In the genomic region with DNA sequence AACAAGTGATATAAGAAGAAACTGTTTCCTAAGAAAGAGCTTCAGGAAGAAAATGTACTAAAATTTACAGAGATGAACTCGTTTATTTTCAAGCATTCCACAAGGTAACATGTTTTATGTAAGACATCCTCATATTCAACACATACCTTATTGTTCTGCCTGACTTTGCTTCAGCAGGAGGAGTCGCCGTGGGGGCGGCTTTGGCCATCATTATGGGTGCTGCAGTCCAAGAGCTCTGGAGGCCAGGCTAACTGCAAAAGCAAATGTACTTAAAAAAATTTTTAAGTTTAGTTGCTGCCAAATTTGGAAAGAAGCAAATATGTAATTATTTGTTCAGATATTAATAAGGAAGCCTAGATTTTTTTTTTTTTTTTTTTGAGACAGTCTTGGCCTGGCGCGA, we compare ENCODE assay signal across 21 cellular contexts. TPM values are rescaled to one million over a fixed set of nuclear protein-coding genes. Genes with fewer than 3 reads are reported as not detected.
DNase-seq lines count a peak whose midpoint lies in the region; ATAC-seq and TF ChIP-seq lines count a peak whose summit lies in the region.
"Had no signal": no experiment of that assay in that cellular context is flagged by ENCODE, and none has a peak within 500 bp of the region (broad histone marks: within the 10 kb centered on the region; RNA-seq: fewer than 3 reads in every experiment).

No MANE protein-coding gene starts in this region.

- H3K4me3 Mint-ChIP-seq in activated naive CD4-positive, alpha-beta T cell treated with anti-CD3 and anti-CD28 coated beads for 36 hours, result no peak overlapping the region
- no peak overlapping the region for H3K4me3 Mint-ChIP-seq in CD4-positive, alpha-beta memory T cell
- H3K4me3 Mint-ChIP-seq in T-helper 17 cell, result no peak overlapping the region
- H3K4me3 Mint-ChIP-seq in neural crest cell, result peak overlapping the region; percentile 68
- no peak overlapping the region for H3K4me3 Mint-ChIP-seq in nephron progenitor cell
- H3K4me3 Mint-ChIP-seq: activated CD4-positive, alpha-beta T cell treated with anti-CD3 and anti-CD28 coated beads, Interleukin-2, amount 10 ng/mL, durations not matched to agents 24 days and 14 days; endodermal cell had no signal

- no peaks in the 10 kb centered on the region for H3K27me3 Mint-ChIP-seq in activated naive CD4-positive, alpha-beta T cell treated with anti-CD3 and anti-CD28 coated beads for 36 hours (ENCODE audit: low read depth)
- no peaks in the 10 kb centered on the region for H3K27me3 Mint-ChIP-seq in CD4-positive, alpha-beta memory T cell
- H3K27me3 Mint-ChIP-seq in T-helper 17 cell (no peaks in the 10 kb centered on the region), neural crest cell (ENCODE audit: low read depth) (no peaks in the 10 kb centered on the region), nephron progenitor cell (ENCODE audit: low read depth, poor library complexity) (no peaks in the 10 kb centered on the region)
- H3K27me3 Mint-ChIP-seq: activated CD4-positive, alpha-beta T cell treated with anti-CD3 and anti-CD28 coated beads, Interleukin-2, amount 10 ng/mL, durations not matched to agents 24 days and 14 days had no signal

- CTCF ChIA-PET in activated naive CD4-positive, alpha-beta T cell treated with anti-CD3 and anti-CD28 coated beads for 36 hours (lab: Charles Lee), result no interaction called here
- CTCF ChIA-PET in CD4-positive, alpha-beta memory T cell (lab: Charles Lee; ENCODE audit: partially characterized antibody), result interaction anchor here (1.6 kb wide), 1 partner anchor 9 kb away, joined by 4 read pairs; no protein-coding TSS in a partner anchor

- no peaks in the 10 kb centered on the region for H3K9me3 Mint-ChIP-seq in activated naive CD4-positive, alpha-beta T cell treated with anti-CD3 and anti-CD28 coated beads for 36 hours
- H3K9me3 Mint-ChIP-seq in CD4-positive, alpha-beta memory T cell, result no peaks in the 10 kb centered on the region
- no peaks in the 10 kb centered on the region for H3K9me3 Mint-ChIP-seq in neural crest cell
- H3K9me3 Mint-ChIP-seq in nephron progenitor cell, result no peaks in the 10 kb centered on the region
- H3K9me3 Mint-ChIP-seq: activated CD4-positive, alpha-beta T cell treated with anti-CD3 and anti-CD28 coated beads, Interleukin-2, amount 10 ng/mL, durations not matched to agents 24 days and 14 days had no signal

- H3K27ac Mint-ChIP-seq in activated naive CD4-positive, alpha-beta T cell treated with anti-CD3 and anti-CD28 coated beads for 36 hours, result peak overlapping the region; percentile 50
- peak overlapping the region in 6 of 7 donors; percentile 13 to 74 (median 66) for H3K27ac Mint-ChIP-seq in CD4-positive, alpha-beta memory T cell
- H3K27ac Mint-ChIP-seq in T-helper 17 cell, result peak overlapping the region; percentile 32
- no peak overlapping the region for H3K27ac Mint-ChIP-seq in neural crest cell (ENCODE audit: unreplicated experiment)
- no peak overlapping the region for H3K27ac Mint-ChIP-seq in nephron progenitor cell
- H3K27ac Mint-ChIP-seq: endodermal cell had no signal

- TF ChIP-seq CTCF in neural crest cell (conservative IDR thresholded peaks at IDR 0.05) (no peak), nephron progenitor cell (IDR thresholded peaks at IDR 0.05) (no peak)

- H3K27ac ChIP-seq in CD4-positive, alpha-beta memory T cell (ENCODE audit: low read depth, low read length), result no peak overlapping the region
- H3K27ac ChIP-seq: brain microvascular endothelial cell, ovary had no signal

- H3K36me3 Mint-ChIP-seq in activated naive CD4-positive, alpha-beta T cell treated with anti-CD3 and anti-CD28 coated beads for 36 hours (ENCODE audit: low read depth), result no peaks in the 10 kb centered on the region
- peaks cover 0 to 6% of the 10 kb centered on the region in 2 donors for H3K36me3 Mint-ChIP-seq in CD4-positive, alpha-beta memory T cell
- H3K36me3 Mint-ChIP-seq in T-helper 17 cell (ENCODE audit: low read depth) (no peaks in the 10 kb centered on the region), neural crest cell (ENCODE audit: low read depth) (no peaks in the 10 kb centered on the region), nephron progenitor cell (ENCODE audit: low read depth) (no peaks in the 10 kb centered on the region)

- peaks cover 23% of the 10 kb centered on the region for H3K4me1 Mint-ChIP-seq in activated naive CD4-positive, alpha-beta T cell treated with anti-CD3 and anti-CD28 coated beads for 36 hours (ENCODE audit: low read depth)
- H3K4me1 Mint-ChIP-seq in CD4-positive, alpha-beta memory T cell, result peaks cover 16 to 38% (median 24%) of the 10 kb centered on the region in 4 donors
- H3K4me1 Mint-ChIP-seq in T-helper 17 cell, result peaks cover 23% of the 10 kb centered on the region
- H3K4me1 Mint-ChIP-seq in neural crest cell, result peaks cover 22% of the 10 kb centered on the region
- peaks cover 23% of the 10 kb centered on the region for H3K4me1 Mint-ChIP-seq in nephron progenitor cell

- POLR2A ChIA-PET in CD4-positive, alpha-beta memory T cell (lab: Charles Lee; ENCODE audit: partially characterized antibody), result interaction anchor here (1.8 to 3.1 kb wide), 3 partner anchors 13 to 189 kb away, joined by 6 to 28 read pairs (median 7); no protein-coding TSS in a partner anchor

- DNase-seq in activated naive CD4-positive, alpha-beta T cell treated with anti-CD3 and anti-CD28 coated beads for 36 hours, result no peak
- no peak for DNase-seq in activated naive CD4-positive, alpha-beta T cell treated with anti-CD3 and anti-CD28 coated beads, Interleukin-2, amount 50 U/mL, for 16 hours
- no peak for DNase-seq in CD4-positive, alpha-beta memory T cell
- DNase-seq in T-helper 17 cell, result no peak
- DNase-seq in neural crest cell (ENCODE audit: low read depth, low spot score), result no peak
- no peak for DNase-seq in NCI-H1436 treated with DMSO at 0.1 percent for 48 hours (lab: John Stamatoyannopoulos, UW)
- no peak for DNase-seq in nephron progenitor cell
- DNase-seq: activated CD4-positive, alpha-beta T cell treated with anti-CD3 and anti-CD28 coated beads, Interleukin-2, amount 10 ng/mL, durations not matched to agents 24 days and 14 days; brain microvascular endothelial cell; C1 segment of cervical spinal cord; colonic mucosa; DMS153; endodermal cell; kidney; NCI-H1092; NCI-H2029; NCI-H82; OCI-M1; ovary; SIG-M5 had no signal

- intact Hi-C loops in activated naive CD4-positive, alpha-beta T cell treated with anti-CD3 and anti-CD28 coated beads for 36 hours (cut with micrococcal nuclease), result loop anchor here (2.0 to 10.0 kb wide), 3 partner anchors 59 to 409 kb away; a partner anchor contains a TSS
- intact Hi-C loops in CD4-positive, alpha-beta memory T cell (cut with micrococcal nuclease), result no loop called here

- H3K9me3 ChIP-seq in CD4-positive, alpha-beta memory T cell (ENCODE audit: control insufficient read depth in 1 of 2, low read length in 2 of 2), result no peaks in the 10 kb centered on the region
- H3K9me3 ChIP-seq in T-helper 17 cell (ENCODE audit: control insufficient read depth, low read length, poor library complexity, severe bottlenecking), result no peaks in the 10 kb centered on the region
- H3K9me3 ChIP-seq: colonic mucosa, ovary had no signal

- peaks cover 32% of the 10 kb centered on the region for H3K4me1 ChIP-seq in CD4-positive, alpha-beta memory T cell (ENCODE audit: insufficient read depth, low read length)

- H3K36me3 ChIP-seq in CD4-positive, alpha-beta memory T cell (ENCODE audit: insufficient read depth, low read length), result no peaks in the 10 kb centered on the region
- H3K36me3 ChIP-seq: brain microvascular endothelial cell, colonic mucosa, ovary had no signal

- no peaks in the 10 kb centered on the region for H3K27me3 ChIP-seq in CD4-positive, alpha-beta memory T cell (ENCODE audit: insufficient read depth, low read length)
- H3K27me3 ChIP-seq: brain microvascular endothelial cell, colonic mucosa, ovary had no signal

- ATAC-seq in T-helper 17 cell, result no peak
- no peak for ATAC-seq in GM21619 (IDR thresholded peaks at IDR 0.05; ENCODE audit: unreplicated experiment)

- H3K4me3 ChIP-seq in CD4-positive, alpha-beta memory T cell (ENCODE audit: low read length in 2 of 2), result no peak overlapping the region
- H3K4me3 ChIP-seq: colonic mucosa, ovary had no signal

RNA-seq across cellular contexts. Expression of a gene that starts 4.1 kb away (rescaled TPM):
- total RNA-seq in activated naive CD4-positive, alpha-beta T cell treated with anti-CD3 and anti-CD28 coated beads for 36 hours, result 10 to 100 TPM; 62.4 to 67.7 TPM
- 100 to 1,000 TPM; 157 to 160 TPM for total RNA-seq in CD4-positive, alpha-beta memory T cell
- polyA plus RNA-seq in CD4-positive, alpha-beta memory T cell, result 10 to 100 TPM; 46.4 to 48.5 TPM
- total RNA-seq in T-helper 17 cell (100 to 1,000 TPM; 140 to 154 TPM), neural crest cell (134 and 137 TPM in 2 replicates)

RNA-seq across cellular contexts. Expression of a gene that starts 13.7 kb away (rescaled TPM):
- 100 to 1,000 TPM; 174 to 177 TPM for total RNA-seq in activated naive CD4-positive, alpha-beta T cell treated with anti-CD3 and anti-CD28 coated beads for 36 hours
- 100 to 1,000 TPM; 229 to 246 TPM for total RNA-seq in CD4-positive, alpha-beta memory T cell
- polyA plus RNA-seq in CD4-positive, alpha-beta memory T cell, result 10 to 100 TPM in 1 of 2 donors, 1 to 10 TPM in 1; 3.9 to 49.7 TPM
- total RNA-seq in T-helper 17 cell (100 to 1,000 TPM; 197 to 251 TPM), neural crest cell (144 and 164 TPM in 2 replicates)

RNA-seq across cellular contexts. Expression of a gene that starts 56.4 kb away (rescaled TPM):
- total RNA-seq in activated naive CD4-positive, alpha-beta T cell treated with anti-CD3 and anti-CD28 coated beads for 36 hours, result 1,000 to 10,000 TPM; 3,875 to 3,899 TPM
- total RNA-seq in CD4-positive, alpha-beta memory T cell, result 1,000 to 10,000 TPM; 4,825 to 5,043 TPM
- 1,000 to 10,000 TPM; 4,119 to 5,642 TPM for polyA plus RNA-seq in CD4-positive, alpha-beta memory T cell
- 1,000 to 10,000 TPM; 4,192 to 4,476 TPM for total RNA-seq in T-helper 17 cell
- 2,012 and 2,013 TPM in 2 replicates for total RNA-seq in neural crest cell

Comparison
In these comparisons a context has a peak if more than half of its experiments do, and no peak if none do; other contexts are left out.
1. H3K27ac Mint-ChIP-seq: peak in activated naive CD4-positive, alpha-beta T cell treated with anti-CD3 and anti-CD28 coated beads for 36 hours (single experiment), CD4-positive, alpha-beta memory T cell (6 of 7) and T-helper 17 cell (single experiment); none in neural crest cell (single experiment) and nephron progenitor cell (single experiment).